In the genomic region with DNA sequence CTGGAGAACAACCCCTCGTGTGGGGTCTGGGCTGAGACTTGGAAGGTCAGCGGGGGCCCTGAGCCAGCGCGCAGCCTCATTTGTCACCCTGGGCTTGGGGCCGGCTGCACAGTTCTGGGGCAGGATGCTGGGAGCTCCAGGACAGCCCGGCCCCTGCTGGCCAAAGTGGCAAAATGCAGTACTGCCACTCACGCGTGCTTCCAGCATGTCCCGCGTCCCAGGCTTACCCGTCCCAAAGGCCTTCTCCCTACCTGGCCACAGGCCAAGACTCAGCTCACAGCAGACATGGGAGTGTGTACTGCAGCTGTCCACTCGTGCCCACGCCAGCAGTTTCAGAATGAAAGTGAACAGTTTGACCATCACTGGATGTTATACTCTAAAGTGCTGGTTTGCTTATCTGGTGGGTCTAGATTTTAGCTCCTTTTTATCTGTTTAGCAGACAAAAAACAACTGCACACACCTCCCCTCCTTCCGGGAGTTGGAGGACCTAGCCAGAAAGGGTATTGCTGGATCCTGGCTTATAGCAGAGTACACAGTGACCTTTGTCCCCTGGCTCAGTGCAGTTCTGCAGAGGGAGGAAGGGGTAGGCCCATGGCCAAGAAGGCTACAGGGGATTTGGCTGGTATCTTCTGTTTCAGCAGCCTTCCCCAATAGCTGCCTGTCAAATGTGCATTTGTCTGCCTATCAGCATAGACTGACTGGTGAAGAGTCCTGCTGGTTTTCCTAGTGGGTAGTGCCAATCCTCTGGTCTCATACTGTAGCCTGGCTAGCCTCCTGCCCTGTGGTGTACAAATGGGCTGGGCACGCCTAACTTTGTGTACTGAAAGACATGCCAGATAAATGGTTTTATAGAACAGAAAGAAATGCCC, we compare ENCODE assay signal across 8 cellular contexts. TPM values are rescaled to one million over a fixed set of nuclear protein-coding genes. Genes with fewer than 3 reads are reported as not detected.
DNase-seq lines count a peak whose midpoint lies in the region; ATAC-seq lines count a peak whose summit lies in the region.

No MANE protein-coding gene starts in this region.

- H3K36me3 ChIP-seq in BLaER1 treated with 17β-estradiol and CSF1 and Interleukin-3, amounts not matched to agents 10 nM and 100 nM = peaks cover 0 to 3% (median 2%) of the 10 kb centered on the region in 11 experiments; a peak in 6 of 22 replicates

- peak; percentile 73 for ATAC-seq in GM21360 (IDR thresholded peaks at IDR 0.05; ENCODE audit: unreplicated experiment)

- peak; percentile 58 for DNase-seq in M059J (ENCODE audit: low read depth)
- peak; percentile 51 for DNase-seq in activated CD4-positive, CD25-positive, alpha-beta regulatory T cell treated with anti-CD3 and anti-CD28 coated beads, Interleukin-2, amount 50 U/mL, for 72 hours
- DNase-seq in cerebellum (ENCODE audit: low spot score) = peak; percentile 90
- peak; percentile 57 for DNase-seq in kidney glomerular epithelial cell (lab: John Stamatoyannopoulos, UW)
- peak; percentile 43 for DNase-seq in stimulated activated CD4-positive, alpha-beta T cell treated with anti-CD3 and anti-CD28 coated beads, Interleukin-12 subunit alpha, Interleukin-12 subunit beta, amount 100 ng/mL, for 4 hours
- no peak for DNase-seq in NCI-H1436 treated with DMSO at 0.1 percent for 48 hours (lab: John Stamatoyannopoulos, UW)

- H3K27me3 ChIP-seq in BLaER1 treated with 17β-estradiol and CSF1 and Interleukin-3, amounts not matched to agents 10 nM and 100 nM = no peaks in the 10 kb centered on the region

- no peaks in the 10 kb centered on the region for H4K20me1 ChIP-seq in BLaER1 treated with 17β-estradiol and CSF1 and Interleukin-3, amounts not matched to agents 10 nM and 100 nM

- peak overlapping the region in 8 of 11 experiments; percentile 1 to 61 (median 30); a peak in 10 of 22 replicates for H3K4me2 ChIP-seq in BLaER1 treated with 17β-estradiol and CSF1 and Interleukin-3, amounts not matched to agents 10 nM and 100 nM

- H3K9me3 ChIP-seq in BLaER1 treated with 17β-estradiol and CSF1 and Interleukin-3, amounts not matched to agents 10 nM and 100 nM (replicated peaks in 1 of 11) = peaks cover 0 to 2% (median 0%) of the 10 kb centered on the region in 11 experiments; a peak in 3 of 22 replicates

- H3K4me1 ChIP-seq in BLaER1 treated with 17β-estradiol and CSF1 and Interleukin-3, amounts not matched to agents 10 nM and 100 nM = peaks cover 5 to 17% (median 11%) of the 10 kb centered on the region in 10 experiments; a peak in 15 of 20 replicates

- H3K4me3 ChIP-seq in BLaER1 treated with 17β-estradiol and CSF1 and Interleukin-3, amounts not matched to agents 10 nM and 100 nM = no peak overlapping the region

- H3K9ac ChIP-seq in BLaER1 treated with 17β-estradiol and CSF1 and Interleukin-3, amounts not matched to agents 10 nM and 100 nM = no peak overlapping the region

- no peak overlapping the region for H3K27ac ChIP-seq in BLaER1 treated with 17β-estradiol and CSF1 and Interleukin-3, amounts not matched to agents 10 nM and 100 nM

RNA-seq across cellular contexts. Expression of a gene that starts 23.2 kb away (rescaled TPM):
- 54.1 and 99.4 TPM in 2 replicates for total RNA-seq in M059J (2014; rRNA removed; shearing (Covaris generic))
- 122 TPM for total RNA-seq in cerebellum

RNA-seq across cellular contexts. Expression of a gene that starts 54.5 kb away (rescaled TPM):
- 34.2 and 35.4 TPM in 2 replicates for total RNA-seq in M059J (2014; rRNA removed; shearing (Covaris generic))
- total RNA-seq in cerebellum = 15.7 TPM
